ENCODE assay signal across 1 cellular context in genomic region chr2:43276517-43276931, GRCh38.
TF ChIP-seq lines count a peak whose summit lies in the region.

No MANE protein-coding gene starts in this region.

TF ChIP-seq in HCT116, 20 proteins besides CTCF, POLR2A, EP300 and RAD21 (continued from another document):
- TF ChIP-seq SIN3A (IDR thresholded peaks at IDR 0.05; ENCODE audit: low read depth) (no peak), SRF (IDR thresholded peaks at IDR 0.05; ENCODE audit: low read depth) (no peak)
